In the genomic region with DNA sequence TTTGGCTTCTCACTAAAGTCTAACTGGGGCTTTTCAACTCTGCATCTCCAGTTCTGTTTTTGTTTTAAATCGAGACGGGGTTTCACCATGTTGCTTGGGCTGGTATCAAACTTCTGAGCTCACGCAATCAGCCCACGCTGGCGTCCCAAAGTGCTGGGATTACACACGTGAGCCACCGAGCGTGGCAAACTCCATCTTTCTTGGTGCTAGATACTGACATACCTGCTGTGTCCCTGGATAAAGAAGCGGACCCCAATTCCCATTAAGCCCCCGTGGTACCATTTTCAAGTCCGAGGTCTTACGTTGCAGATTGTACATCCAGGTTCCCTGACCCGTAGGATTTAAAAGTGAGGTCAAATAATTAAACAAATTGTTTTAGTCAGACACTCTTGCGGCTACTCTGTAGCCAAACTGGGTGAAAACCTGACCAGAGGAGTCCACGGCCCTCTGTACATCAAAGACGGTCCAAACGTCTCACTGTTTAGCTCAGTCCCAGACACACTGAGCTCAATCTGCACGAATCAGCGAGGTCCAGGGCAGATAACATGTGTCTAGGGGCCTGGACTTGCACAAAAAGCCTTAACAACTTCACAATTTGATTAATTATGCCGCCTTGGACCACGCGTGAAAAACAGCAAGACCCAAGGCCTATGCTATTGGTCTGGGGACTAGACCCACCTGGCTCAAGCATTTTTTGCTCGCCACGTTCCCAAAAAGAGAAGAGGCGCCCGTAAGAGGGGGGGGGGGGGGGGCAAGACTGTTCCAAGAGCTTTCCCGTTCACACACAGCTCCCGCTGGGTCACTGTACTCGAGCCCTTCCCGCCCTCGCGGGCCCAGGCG, we compare ENCODE assay signal across 8 cellular contexts. TPM values are rescaled to one million over a fixed set of nuclear protein-coding genes. Genes with fewer than 3 reads are reported as not detected.
A peak's percentile ranks its signal among the peaks of the same experiment; 100 is the strongest.
DNase-seq lines count a peak whose midpoint lies in the region; ATAC-seq and TF ChIP-seq lines count a peak whose summit lies in the region.

No MANE protein-coding gene starts in this region.

- no peaks in the 10 kb centered on the region for H3K9me3 Mint-ChIP-seq in activated CD4-positive, alpha-beta memory T cell treated with anti-CD3 and anti-CD28 coated beads, Interleukin-2, amount 10 ng/mL, durations not matched to agents 7 days and 5 days

- TF ChIP-seq POLR2A in ovary (IDR thresholded peaks at IDR 0.05): no peak

- intact Hi-C loops in ovary (cut with DNase I): loop anchor here in 1 of 4 donors (2.0 to 10.0 kb wide), 2 partner anchors 24 to 470 kb away; a partner anchor contains a TSS

- H3K36me3 Mint-ChIP-seq in activated CD4-positive, alpha-beta memory T cell treated with anti-CD3 and anti-CD28 coated beads, Interleukin-2, amount 10 ng/mL, durations not matched to agents 7 days and 5 days (ENCODE audit: low read depth): peaks cover 53% of the 10 kb centered on the region

- WGBS in ovary, 3 donors: 5 to 16% (median 7%) methylated on average over 33 of the region's 33 CpGs

- TF ChIP-seq CTCF in ovary (IDR thresholded peaks at IDR 0.05) (no peak), GM10266 (IDR thresholded peaks at IDR 0.05; ENCODE audit: control insufficient read depth, insufficient read depth, low read depth, missing control alignments) (no peak)

- H3K27ac Mint-ChIP-seq in activated CD4-positive, alpha-beta memory T cell treated with anti-CD3 and anti-CD28 coated beads, Interleukin-2, amount 10 ng/mL, durations not matched to agents 7 days and 5 days: peak overlapping the region; percentile 92

- CTCF ChIA-PET in activated CD4-positive, alpha-beta memory T cell treated with anti-CD3 and anti-CD28 coated beads, Interleukin-2, amount 10 ng/mL, durations not matched to agents 7 days and 5 days (lab: Charles Lee): interaction anchor here (0.6 to 1.4 kb wide), 5 partner anchors 18 to 449 kb away, joined by 3 to 4 read pairs (median 3); a partner anchor contains a TSS

- no peaks in the 10 kb centered on the region for H3K36me3 ChIP-seq in ovary

- POLR2A ChIA-PET in activated CD4-positive, alpha-beta memory T cell treated with anti-CD3 and anti-CD28 coated beads, Interleukin-2, amount 10 ng/mL, durations not matched to agents 7 days and 5 days (lab: Charles Lee): interaction anchor here (0.7 to 5.1 kb wide), 47 partner anchors 10 to 639 kb away, joined by 3 to 102 read pairs (median 5); a partner anchor contains a TSS

- H3K4me3 Mint-ChIP-seq in activated CD4-positive, alpha-beta memory T cell treated with anti-CD3 and anti-CD28 coated beads, Interleukin-2, amount 10 ng/mL, durations not matched to agents 7 days and 5 days: peak overlapping the region; percentile 96

- peak overlapping the region; percentile 89 for H3K4me3 ChIP-seq in ovary

- no peaks in the 10 kb centered on the region for H3K27me3 Mint-ChIP-seq in activated CD4-positive, alpha-beta memory T cell treated with anti-CD3 and anti-CD28 coated beads, Interleukin-2, amount 10 ng/mL, durations not matched to agents 7 days and 5 days

- peaks cover 65% of the 10 kb centered on the region for H3K4me1 Mint-ChIP-seq in activated CD4-positive, alpha-beta memory T cell treated with anti-CD3 and anti-CD28 coated beads, Interleukin-2, amount 10 ng/mL, durations not matched to agents 7 days and 5 days

- H3K27ac ChIP-seq in ovary: peak overlapping the region; percentile 99

- H3K9me3 ChIP-seq in ovary: no peaks in the 10 kb centered on the region

- no peak for TF ChIP-seq EP300 in ovary (IDR thresholded peaks at IDR 0.05)

- H3K4me1 ChIP-seq in ovary (ENCODE audit: insufficient read depth): peaks cover 5% of the 10 kb centered on the region

- ATAC-seq in HG03097 (IDR thresholded peaks at IDR 0.05; ENCODE audit: low FRiP score, unreplicated experiment): no peak

- peak; percentile 39 for DNase-seq in Daoy (ENCODE audit: low read depth)
- DNase-seq in HT-29 (ENCODE audit: low spot score): peak; percentile 17
- DNase-seq in activated CD4-positive, alpha-beta memory T cell treated with anti-CD3 and anti-CD28 coated beads, Interleukin-2, amount 10 ng/mL, durations not matched to agents 7 days and 5 days: peak; percentile 24
- DNase-seq in globus pallidus (ENCODE audit: low spot score): peak; percentile 51
- DNase-seq in ovary: peak in 2 of 5 donors; percentile 26 to 48
- no peak for DNase-seq in GM10266 (ENCODE audit: extremely low spot score)
- DNase-seq in cortex of kidney (lab: John Stamatoyannopoulos, UW): no peak

- no peaks in the 10 kb centered on the region for H3K27me3 ChIP-seq in ovary

RNA-seq across cellular contexts. Expression of a gene that starts 0.7 kb away (rescaled TPM):
- 361 and 385 TPM in 2 replicates for total RNA-seq in Daoy (2014; rRNA removed; shearing (Covaris generic))
- total RNA-seq in HT-29 (2014; rRNA removed; shearing (Covaris generic)): 53.2 and 59.5 TPM in 2 replicates
- total RNA-seq in activated CD4-positive, alpha-beta memory T cell treated with anti-CD3 and anti-CD28 coated beads, Interleukin-2, amount 10 ng/mL, durations not matched to agents 7 days and 5 days: 100 to 1,000 TPM; 141 to 142 TPM
- total RNA-seq in ovary: 100 to 1,000 TPM in 4 of 7 donors, 10 to 100 TPM in 3; 66.1 to 156 (median 112) TPM
- polyA plus RNA-seq in ovary: 100 to 1,000 TPM in 1 of 2 donors, 10 to 100 TPM in 1; 62.6 to 159 TPM

RNA-seq across cellular contexts. Expression of a gene that starts 22.9 kb away (rescaled TPM):
- total RNA-seq in Daoy (2014; rRNA removed; shearing (Covaris generic)): 73.8 and 98.7 TPM in 2 replicates
- total RNA-seq in HT-29 (2014; rRNA removed; shearing (Covaris generic)): 26.0 and 29.7 TPM in 2 replicates
- 10 to 100 TPM; 30.5 to 32.7 TPM for total RNA-seq in activated CD4-positive, alpha-beta memory T cell treated with anti-CD3 and anti-CD28 coated beads, Interleukin-2, amount 10 ng/mL, durations not matched to agents 7 days and 5 days
- 10 to 100 TPM; 14.9 to 31.0 (median 23.6) TPM for total RNA-seq in ovary
- 10 to 100 TPM; 21.9 to 38.4 TPM for polyA plus RNA-seq in ovary

RNA-seq across cellular contexts. Expression of a gene that starts 52.1 kb away (rescaled TPM):
- 43.9 and 44.3 TPM in 2 replicates for total RNA-seq in Daoy (2014; rRNA removed; shearing (Covaris generic))
- 11.5 and 11.8 TPM in 2 replicates for total RNA-seq in HT-29 (2014; rRNA removed; shearing (Covaris generic))
- total RNA-seq in activated CD4-positive, alpha-beta memory T cell treated with anti-CD3 and anti-CD28 coated beads, Interleukin-2, amount 10 ng/mL, durations not matched to agents 7 days and 5 days: 10 to 100 TPM; 22.5 to 22.9 TPM
- 10 to 100 TPM; 14.9 to 28.6 (median 25.6) TPM for total RNA-seq in ovary
- polyA plus RNA-seq in ovary: 10 to 100 TPM; 12.2 to 22.3 TPM

Comparison
In these comparisons a context has a peak if more than half of its experiments do, and no peak if none do; other contexts are left out.
1. DNase-seq: peak in Daoy (single experiment), HT-29 (single experiment), activated CD4-positive, alpha-beta memory T cell treated with anti-CD3 and anti-CD28 coated beads, Interleukin-2, amount 10 ng/mL, durations not matched to agents 7 days and 5 days (single experiment) and globus pallidus (single experiment); none in GM10266 (single experiment) and cortex of kidney (single experiment).